ENCODE assay signal across 9 cellular contexts in genomic region chr22:36461665-36462474, GRCh38. TPM values are rescaled to one million over a fixed set of nuclear protein-coding genes. Genes with fewer than 3 reads are reported as not detected.
A peak's percentile ranks its signal among the peaks of the same experiment; 100 is the strongest.
DNase-seq lines count a peak whose midpoint lies in the region; ATAC-seq and TF ChIP-seq lines count a peak whose summit lies in the region.
"Had no signal": no experiment of that assay in that cellular context is flagged by ENCODE, and none has a peak within 500 bp of the region (broad histone marks: within the 10 kb centered on the region; RNA-seq: fewer than 3 reads in every experiment).

No MANE protein-coding gene starts in this region.

- TF ChIP-seq CTCF in psoas muscle (IDR thresholded peaks at IDR 0.05) (no peak), WERI-Rb-1 (IDR thresholded peaks at IDR 0.05; ENCODE audit: low read depth, low read length) (no peak)

- H3K4me3 ChIP-seq in psoas muscle: no peak overlapping the region
- no peak overlapping the region for H3K4me3 ChIP-seq in WERI-Rb-1 (ENCODE audit: low read depth, low read length)
- H3K4me3 ChIP-seq: SK-N-MC had no signal

- intact Hi-C loops in psoas muscle (cut with DNase I): loop anchor here in 1 of 2 donors (5.0 kb wide), 1 partner anchor 75 kb away; the partner anchor contains the start of gene MYH9

- H3K36me3 ChIP-seq in psoas muscle (ENCODE audit: insufficient read depth in 1 of 2, low read depth in 1 of 2) (no peaks in the 10 kb centered on the region), WERI-Rb-1 (no peaks in the 10 kb centered on the region)

- H3K9me3 ChIP-seq in psoas muscle (no peaks in the 10 kb centered on the region), WERI-Rb-1 (ENCODE audit: severe bottlenecking) (no peaks in the 10 kb centered on the region)

- WGBS in psoas muscle, 3 donors: 23 to 43% (median 34%) methylated on average over 11 to 12 of the region's 12 CpGs

- H3K27me3 ChIP-seq in psoas muscle (ENCODE audit: insufficient read depth in 3 of 3, low read length in 2 of 3): no peaks in the 10 kb centered on the region
- H3K27me3 ChIP-seq in WERI-Rb-1 (ENCODE audit: insufficient read depth, low read depth, severe bottlenecking): no peaks in the 10 kb centered on the region

- DNase-seq in DMS79 treated with DMSO at 0.1 percent for 48 hours (lab: John Stamatoyannopoulos, UW): peak; percentile 81
- DNase-seq in NCI-H69 (lab: John Stamatoyannopoulos, UW): peak; percentile 76
- peak; percentile 40 for DNase-seq in fibroblast of peridontal ligament (ENCODE audit: extremely low read depth)
- DNase-seq in psoas muscle: peak; percentile 54 to 77
- DNase-seq in WERI-Rb-1: no peak
- no peak for DNase-seq in hypothalamus (lab: John Stamatoyannopoulos, UW)
- DNase-seq in activated gamma-delta T cell treated with Interleukin-2 at 50 U/mL for 16 hours: no peak

- peak; percentile 45 to 75 (median 62) for ATAC-seq in psoas muscle
- ATAC-seq in GM21825 (IDR thresholded peaks at IDR 0.05; ENCODE audit: unreplicated experiment): no peak

- H3K27ac ChIP-seq in psoas muscle (peak overlapping the region; percentile 97), WERI-Rb-1 (no peak overlapping the region)

- peaks cover 74% of the 10 kb centered on the region for H3K4me1 ChIP-seq in psoas muscle

RNA-seq across cellular contexts. Expression of gene TXN2, which starts 19.6 kb away (rescaled TPM):
- total RNA-seq in psoas muscle: 100 to 1,000 TPM in 3 of 4 donors, 10 to 100 TPM in 1; 83.9 to 146 (median 112) TPM
- 100 to 1,000 TPM; 109 to 155 (median 115) TPM for polyA plus RNA-seq in psoas muscle

RNA-seq across cellular contexts. Expression of gene FOXRED2, which starts 45.0 kb away (rescaled TPM):
- total RNA-seq in psoas muscle: 10 to 100 TPM in 1 of 4 donors, 1 to 10 TPM in 3; 6.4 to 10.2 (median 7.9) TPM
- polyA plus RNA-seq in psoas muscle: 1 to 10 TPM; 3.3 to 9.0 (median 5.0) TPM

Comparison
In these comparisons a context has a peak if more than half of its experiments do, and no peak if none do; other contexts are left out.
1. DNase-seq: peak in DMS79 treated with DMSO at 0.1 percent for 48 hours (single experiment), NCI-H69 (single experiment), fibroblast of peridontal ligament (single experiment) and psoas muscle (2 of 2); none in WERI-Rb-1 (single experiment), hypothalamus (0 of 51) and activated gamma-delta T cell treated with Interleukin-2 at 50 U/mL for 16 hours (single experiment).